Comparison of ENCODE assay signal across 17 cellular contexts in genomic region chr22:43706558-43707328, GRCh38.
"Had no signal": no experiment of that assay in that cellular context is flagged by ENCODE, and none has a peak within 500 bp of the region (broad histone marks: within the 10 kb centered on the region; RNA-seq: fewer than 3 reads in every experiment).

No MANE protein-coding gene starts in this region.

- ATAC-seq: mucosa of descending colon; natural killer cell treated with Interleukin-12 subunit alpha and Interleukin-12 subunit beta and Interleukin-15 and Interleukin-18, amount 100 ng/mL, for 72 hours; sciatic nerve; stimulated activated naive CD8-positive, alpha-beta T cell treated with anti-CD3 and anti-CD28 coated beads, Interleukin-15, amount 100 ng/mL, for 72 hours had no signal

- H3K27ac ChIP-seq: dorsolateral prefrontal cortex, parathyroid adenoma, suprapubic skin had no signal

- H3K4me1 ChIP-seq: parathyroid adenoma, suprapubic skin had no signal

- H3K9ac ChIP-seq: parathyroid adenoma had no signal

- H3K27me3 ChIP-seq: dorsolateral prefrontal cortex, suprapubic skin had no signal

- H3K4me3 ChIP-seq: dorsolateral prefrontal cortex, lung, mucosa of descending colon, smooth muscle cell, suprapubic skin had no signal

- H3K36me3 ChIP-seq: suprapubic skin had no signal

- DNase-seq: dorsolateral prefrontal cortex; effector CD4-positive, alpha-beta T cell; mucosa of descending colon; naive B cell; stimulated activated CD4-positive, alpha-beta T cell treated with anti-CD3 and anti-CD28 coated beads, Interleukin-12 subunit alpha, Interleukin-12 subunit beta, amount 100 ng/mL, for 4 hours; stimulated activated CD4-positive, alpha-beta T cell treated with anti-CD3 and anti-CD28 coated beads, Interleukin-1b, Interleukin-23, amount 100 ng/mL, for 48 hours; stimulated activated CD4-positive, alpha-beta T cell treated with anti-CD3 and anti-CD28 coated beads, Interleukin-4, amount 100 ng/mL, for 1 hour; stimulated activated CD8-positive, alpha-beta memory T cell treated with anti-CD3 and anti-CD28 coated beads, Interleukin-4, amount 100 ng/mL, for 48 hours; stimulated activated naive CD4-positive, alpha-beta T cell; stimulated activated naive CD8-positive, alpha-beta T cell treated with anti-CD3 and anti-CD28 coated beads, Interleukin-15, amount 100 ng/mL, for 72 hours; trophoblast cell had no signal
